8 cellular contexts compared by ENCODE assay signal in the genomic region with DNA sequence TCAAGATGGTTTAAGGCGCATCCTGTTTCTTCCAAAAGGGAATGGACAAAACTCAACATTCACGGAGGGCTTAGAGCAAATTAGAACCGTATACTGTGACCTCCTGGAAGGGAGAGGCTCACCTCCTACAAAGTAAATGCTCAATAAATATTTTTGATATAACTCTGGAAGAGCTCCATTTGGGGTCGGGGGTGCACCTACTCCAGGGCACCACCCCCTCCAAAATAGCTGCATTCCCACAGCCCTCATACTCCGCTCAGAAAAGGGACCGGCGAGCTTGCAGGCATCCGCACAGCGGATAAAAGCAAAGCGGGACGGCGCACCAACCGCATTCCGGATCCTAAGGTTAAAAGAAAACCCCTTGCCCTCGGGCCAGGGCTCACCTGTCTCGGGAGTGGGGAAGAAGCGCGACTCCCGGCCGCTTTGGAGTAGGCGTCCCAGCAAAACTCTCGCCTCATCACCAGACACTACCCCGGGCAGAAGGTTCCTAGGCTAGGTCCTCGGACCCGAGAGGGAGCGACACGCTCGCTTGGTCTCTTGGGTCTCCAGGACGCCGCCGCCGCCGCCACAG. TPM values are rescaled to one million over a fixed set of nuclear protein-coding genes. Genes with fewer than 3 reads are reported as not detected.
DNase-seq lines count a peak whose midpoint lies in the region; ATAC-seq and TF ChIP-seq lines count a peak whose summit lies in the region.

No MANE protein-coding gene starts in this region.

- WGBS in heart left ventricle, 4 donors, result 1% methylated on average over 19 to 33 of the region's 33 CpGs

- H3K27me3 ChIP-seq in WERI-Rb-1 (ENCODE audit: insufficient read depth, low read depth, severe bottlenecking) (no peaks in the 10 kb centered on the region), heart left ventricle (no peaks in the 10 kb centered on the region)

- H3K36me3 Mint-ChIP-seq in stimulated activated naive CD8-positive, alpha-beta T cell treated with anti-CD3 and anti-CD28 coated beads, Interleukin-15, Interleukin-2, amounts not matched to agents 100 ng/mL and 50 ng/mL, for 24 hours (ENCODE audit: low read depth), result peaks cover 22% of the 10 kb centered on the region

- H3K4me1 ChIP-seq in heart left ventricle, result peaks cover 0 to 47% (median 29%) of the 10 kb centered on the region in 12 donors

- H3K27me3 Mint-ChIP-seq in stimulated activated naive CD8-positive, alpha-beta T cell treated with anti-CD3 and anti-CD28 coated beads, Interleukin-15, Interleukin-2, amounts not matched to agents 100 ng/mL and 50 ng/mL, for 24 hours, result no peaks in the 10 kb centered on the region

- TF ChIP-seq POLR2A in heart left ventricle (IDR thresholded peaks at IDR 0.05), result no peak

- H3K4me1 Mint-ChIP-seq in stimulated activated naive CD8-positive, alpha-beta T cell treated with anti-CD3 and anti-CD28 coated beads, Interleukin-15, Interleukin-2, amounts not matched to agents 100 ng/mL and 50 ng/mL, for 24 hours (ENCODE audit: low read depth), result peaks cover 46% of the 10 kb centered on the region

- H3K4me3 Mint-ChIP-seq in stimulated activated naive CD8-positive, alpha-beta T cell treated with anti-CD3 and anti-CD28 coated beads, Interleukin-15, Interleukin-2, amounts not matched to agents 100 ng/mL and 50 ng/mL, for 24 hours, result peak overlapping the region; percentile 95

- peaks cover 25% of the 10 kb centered on the region for H3K36me3 ChIP-seq in WERI-Rb-1
- H3K36me3 ChIP-seq in heart left ventricle, result peaks cover 0 to 17% (median 3%) of the 10 kb centered on the region in 9 donors

- H3K9me3 ChIP-seq in WERI-Rb-1 (ENCODE audit: severe bottlenecking) (no peaks in the 10 kb centered on the region), heart left ventricle (no peaks in the 10 kb centered on the region)

- DNase-seq in stimulated activated naive CD8-positive, alpha-beta T cell treated with anti-CD3 and anti-CD28 coated beads, Interleukin-15, Interleukin-2, amounts not matched to agents 100 U/mL and 50 U/mL, for 24 hours, result no peak
- DNase-seq in WERI-Rb-1 (no peak), heart left ventricle (no peak), iPS-NIHi11 (ENCODE audit: low spot score) (no peak), Kasumi-1 (lab: John Stamatoyannopoulos, UW) (no peak)

- H3K4me3 ChIP-seq in WERI-Rb-1 (ENCODE audit: low read depth, low read length), result peak overlapping the region; percentile 82
- H3K4me3 ChIP-seq in heart left ventricle, result peak overlapping the region; percentile 50 to 93 (median 82)
- peak overlapping the region; percentile 64 to 91 (median 80) for H3K4me3 ChIP-seq in skin epidermis

- TF ChIP-seq CTCF in WERI-Rb-1 (IDR thresholded peaks at IDR 0.05; ENCODE audit: low read depth, low read length), result no peak
- no peak for TF ChIP-seq CTCF in heart left ventricle (IDR thresholded peaks at IDR 0.05)

- intact Hi-C loops in heart left ventricle (cut with DNase I), result loop anchor here in 4 of 10 donors (2.0 to 10.0 kb wide), 3 partner anchors 253 to 257 kb away; a partner anchor contains a TSS

- ATAC-seq in stimulated activated naive CD8-positive, alpha-beta T cell treated with anti-CD3 and anti-CD28 coated beads, Interleukin-15, Interleukin-2, amounts not matched to agents 100 U/mL and 50 U/mL, for 24 hours, result no peak
- ATAC-seq in heart left ventricle, result peak in 3 of 4 donors; percentile 1 to 38 (median 29)
- no peak for ATAC-seq in GM21367 (IDR thresholded peaks at IDR 0.05; ENCODE audit: unreplicated experiment)

- no peaks in the 10 kb centered on the region for H3K9me3 Mint-ChIP-seq in stimulated activated naive CD8-positive, alpha-beta T cell treated with anti-CD3 and anti-CD28 coated beads, Interleukin-15, Interleukin-2, amounts not matched to agents 100 ng/mL and 50 ng/mL, for 24 hours

- peak overlapping the region; percentile 97 for H3K27ac Mint-ChIP-seq in stimulated activated naive CD8-positive, alpha-beta T cell treated with anti-CD3 and anti-CD28 coated beads, Interleukin-15, Interleukin-2, amounts not matched to agents 100 ng/mL and 50 ng/mL, for 24 hours

- peak overlapping the region; percentile 87 for H3K27ac ChIP-seq in WERI-Rb-1
- peak overlapping the region; percentile 82 to 98 (median 94) for H3K27ac ChIP-seq in heart left ventricle
- peak overlapping the region; percentile 23 to 94 (median 84) for H3K27ac ChIP-seq in skin epidermis

RNA-seq across cellular contexts. Expression of a gene that starts 0.4 kb away (rescaled TPM):
- total RNA-seq in heart left ventricle, result 10 to 100 TPM; 13.9 to 32.2 (median 16.6) TPM
- polyA plus RNA-seq in heart left ventricle, result 1 to 10 TPM; 3.2 to 6.2 TPM

RNA-seq across cellular contexts. Expression of a gene that starts 0.9 kb away (rescaled TPM):
- total RNA-seq in heart left ventricle, result 1,000 to 10,000 TPM in 8 of 9 donors, 100 to 1,000 TPM in 1; 862 to 1,901 (median 1,395) TPM
- 1,000 to 10,000 TPM; 1,118 to 2,242 TPM for polyA plus RNA-seq in heart left ventricle

Comparison
In these comparisons a context has a peak if more than half of its experiments do, and no peak if none do; other contexts are left out.
1. ATAC-seq: peak in heart left ventricle (3 of 4); none in stimulated activated naive CD8-positive, alpha-beta T cell treated with anti-CD3 and anti-CD28 coated beads, Interleukin-15, Interleukin-2, amounts not matched to agents 100 U/mL and 50 U/mL, for 24 hours (single experiment) and GM21367 (single experiment).
2. Peak in every context shown above with its lines, with median percentiles within 50 percentile points of each other: H3K27ac ChIP-seq and H3K4me3 ChIP-seq.